8 cellular contexts compared by ENCODE assay signal in genomic region chr7:66099551-66100407, GRCh38. TPM values are rescaled to one million over a fixed set of nuclear protein-coding genes. Genes with fewer than 3 reads are reported as not detected.
DNase-seq lines count a peak whose midpoint lies in the region; ATAC-seq, FAIRE-seq and TF ChIP-seq lines count a peak whose summit lies in the region.

No MANE protein-coding gene starts in this region.

- H3K27me3 ChIP-seq in stomach smooth muscle (ENCODE audit: control insufficient read depth in 1 of 2, insufficient read depth in 2 of 2, low read length in 2 of 2) = no peaks in the 10 kb centered on the region

- WGBS in A549 (ENCODE audit: missing lambda C conversion rate) = under 1% methylated on average over 15 of the region's 15 CpGs

- no peak for TF ChIP-seq RAD21 in A549 (conservative IDR thresholded peaks at IDR 0.05 in 1 of 2, IDR thresholded peaks at IDR 0.05 in 1 of 2)

- no peak; a peak in 1 of 5 replicates for TF ChIP-seq EP300 in A549 (IDR thresholded peaks at IDR 0.05)

- H3K36me3 ChIP-seq in stomach smooth muscle (ENCODE audit: control insufficient read depth in 2 of 2, insufficient read depth in 2 of 2, low read length in 2 of 2) = no peaks in the 10 kb centered on the region

- peak overlapping the region; percentile 89 for H3K4me2 ChIP-seq in A549

- ATAC-seq in A549 (peak; percentile 94 to 95), GM18511 (IDR thresholded peaks at IDR 0.05; ENCODE audit: unreplicated experiment) (peak; percentile 84), HG03045 (IDR thresholded peaks at IDR 0.05; ENCODE audit: unreplicated experiment) (peak; percentile 60), memory B cell (ENCODE audit: low read depth) (peak; percentile 79)

- H3K9me3 ChIP-seq in A549 = no peaks in the 10 kb centered on the region
- no peaks in the 10 kb centered on the region for H3K9me3 ChIP-seq in stomach smooth muscle (ENCODE audit: control insufficient read depth in 2 of 2, low read length in 2 of 2)

- no peaks in the 10 kb centered on the region for H3K9me3 Mint-ChIP-seq in memory B cell

- peaks cover 10% of the 10 kb centered on the region for H3K4me1 Mint-ChIP-seq in memory B cell

- peak; percentile 31; the same call in 1 of the 2 replicates for TF ChIP-seq POLR2A in A549 (IDR thresholded peaks at IDR 0.05; ENCODE audit: low read length)

- H3K9ac ChIP-seq in stomach smooth muscle (ENCODE audit: low read length in 2 of 2) = peak overlapping the region; percentile 69

- H3K27ac Mint-ChIP-seq in memory B cell = peak overlapping the region; percentile 85

- H3K27ac ChIP-seq in A549 (peak overlapping the region; percentile 95 to 97), stomach smooth muscle (ENCODE audit: low read length) (peak overlapping the region; percentile 55)

- H3K4me1 ChIP-seq in A549 = peaks cover 19% of the 10 kb centered on the region
- H3K4me1 ChIP-seq in stomach smooth muscle (ENCODE audit: control insufficient read depth, insufficient read depth, low read length) = peaks cover 9% of the 10 kb centered on the region

- H3K36me3 Mint-ChIP-seq in memory B cell = no peaks in the 10 kb centered on the region

- POLR2A ChIA-PET in A549 (lab: Yijun Ruan, JAX) = interaction anchor here (0.7 to 1.3 kb wide), 2 partner anchors 15 to 69 kb away, joined by 3 to 8 read pairs; partner anchors contain the start of gene CRCP

- DNase-seq in A549 (ENCODE audit: low read depth in 1 of 2, low spot score in 1 of 2) (peak; percentile 54 to 92), NCI-H510A (lab: John Stamatoyannopoulos, UW) (peak; percentile 63), ecto neural progenitor cell (ENCODE audit: low spot score) (peak; percentile 68), memory B cell (ENCODE audit: low spot score in 2 of 2) (no peak)
- DNase-seq in activated CD4-positive, alpha-beta T cell treated with anti-CD3 and anti-CD28 coated beads for 48 hours = peak; percentile 40

- no peak for TF ChIP-seq CTCF in A549 (IDR thresholded peaks at IDR 0.05)

- no peaks in the 10 kb centered on the region for H3K27me3 Mint-ChIP-seq in memory B cell

- CTCF ChIA-PET in A549 (lab: Yijun Ruan, JAX) = no interaction called here

- no peak for FAIRE-seq in A549 (lab: Jason Lieb, UNC)

- peak overlapping the region; percentile 92 for H3K4me3 Mint-ChIP-seq in memory B cell

- H3K4me3 ChIP-seq in A549 = peak overlapping the region; percentile 45
- H3K4me3 ChIP-seq in stomach smooth muscle (ENCODE audit: low read length in 2 of 2) = peak overlapping the region; percentile 62 to 68

TF ChIP-seq in A549, 52 proteins besides CTCF, POLR2A, EP300 and RAD21 (continues in another document):
- TF ChIP-seq KDM5A (IDR thresholded peaks at IDR 0.05) (no peak), CHD4 (IDR thresholded peaks at IDR 0.05; ENCODE audit: borderline replicate concordance) (no peak), ATOH8 (CRISPR knock-in tag; IDR thresholded peaks at IDR 0.05; ENCODE audit: low read depth) (no peak), PBX3 (IDR thresholded peaks at IDR 0.05) (no peak; the same call in 1 of the 2 replicates), GATA3 (IDR thresholded peaks at IDR 0.05; ENCODE audit: borderline replicate concordance) (no peak), HOXB13 (CRISPR knock-in tag; IDR thresholded peaks at IDR 0.05; ENCODE audit: low read depth) (peak; percentile 46; the same call in 1 of the 2 replicates), HOXA7 (CRISPR knock-in tag; IDR thresholded peaks at IDR 0.05) (peak; percentile 61; the same call in 1 of the 2 replicates), FOXS1 (CRISPR knock-in tag; IDR thresholded peaks at IDR 0.05) (no peak), ZFP36 (IDR thresholded peaks at IDR 0.05; ENCODE audit: borderline replicate concordance, partially characterized antibody) (no peak), RFX5 (IDR thresholded peaks at IDR 0.05) (no peak), EHF (CRISPR knock-in tag; IDR thresholded peaks at IDR 0.05) (peak; percentile 81; the same call in 1 of the 2 replicates), MAX (IDR thresholded peaks at IDR 0.05) (peak; percentile 41; the same call in 1 of the 2 replicates), HEYL (CRISPR knock-in tag; IDR thresholded peaks at IDR 0.05) (no peak), EHMT2 (IDR thresholded peaks at IDR 0.05; ENCODE audit: low read depth) (no peak), HDAC2 (IDR thresholded peaks at IDR 0.05) (peak; percentile 54; the same call in 1 of the 2 replicates), SMC3 (IDR thresholded peaks at IDR 0.05) (peak; percentile 28; the same call in 1 of the 3 replicates), MAFK (IDR thresholded peaks at IDR 0.05; ENCODE audit: partially characterized antibody) (no peak), PHF8 (IDR thresholded peaks at IDR 0.05; ENCODE audit: borderline replicate concordance, low read depth) (no peak), ZNF302 (CRISPR knock-in tag; IDR thresholded peaks at IDR 0.05) (no peak), MAZ (IDR thresholded peaks at IDR 0.05; ENCODE audit: borderline replicate concordance, low read depth, low read length) (0 out of 2 replicates have a peak, but pooled peaks have one; percentile 29), POLR2AphosphoS2 (conservative IDR thresholded peaks at IDR 0.05; ENCODE audit: low read length) (no peak), HOXB5 (CRISPR knock-in tag; IDR thresholded peaks at IDR 0.05) (no peak), RCOR1 (IDR thresholded peaks at IDR 0.05; ENCODE audit: low read depth, low read length) (0 out of 2 replicates have a peak, but pooled peaks have one; percentile 48), USF2 (IDR thresholded peaks at IDR 0.05) (no peak), JUNB (IDR thresholded peaks at IDR 0.05) (no peak), FOSB (CRISPR knock-in tag; IDR thresholded peaks at IDR 0.05) (peak; percentile 43), BCL3 (IDR thresholded peaks at IDR 0.05) (no peak), HES2 (IDR thresholded peaks at IDR 0.05) (no peak)

RNA-seq across cellular contexts. Expression of gene CRCP, which starts 14.9 kb away (rescaled TPM):
- polyA plus RNA-seq in A549 (2011; rRNA removed) (26.4 and 33.1 TPM in 2 replicates), A549 (2017; fragmentation: RNase III; extraction: RNeasy Plus Mini Kit Qiagen cat#74134 plus additional on column Dnase treatment) (40.3 to 45.6 TPM (median 40.3 TPM) in 3 replicates)
- 19.7 and 25.0 TPM in 2 replicates for polyA plus RNA-seq in A549 (2012; cell fraction: cytosol; rRNA removed)
- 7.6 and 10.0 TPM in 2 replicates for polyA plus RNA-seq in A549 (2012; cell fraction: nucleus; rRNA removed)
- 27.7 and 33.2 TPM in 2 replicates for polyA minus RNA-seq in A549 (2011; rRNA and poly(A)+ RNA removed)

RNA-seq across cellular contexts. Expression of gene ASL, which starts 24.2 kb away (rescaled TPM):
- polyA plus RNA-seq in A549 (2011; rRNA removed) = 19.6 and 20.2 TPM in 2 replicates
- polyA plus RNA-seq in A549 (2012; cell fraction: cytosol; rRNA removed) = 25.3 and 31.8 TPM in 2 replicates
- 62.7 and 71.5 TPM in 2 replicates for polyA plus RNA-seq in A549 (2012; cell fraction: nucleus; rRNA removed)
- polyA plus RNA-seq in A549 (2017; fragmentation: RNase III; extraction: RNeasy Plus Mini Kit Qiagen cat#74134 plus additional on column Dnase treatment) = 21.1 to 26.5 TPM (median 23.4 TPM) in 3 replicates
- 21.6 and 22.2 TPM in 2 replicates for polyA minus RNA-seq in A549 (2011; rRNA and poly(A)+ RNA removed)

Comparison
In these comparisons a context has a peak if more than half of its experiments do, and no peak if none do; other contexts are left out.
1. DNase-seq: peak in A549 (2 of 2), NCI-H510A (single experiment), activated CD4-positive, alpha-beta T cell treated with anti-CD3 and anti-CD28 coated beads for 48 hours (single experiment) and ecto neural progenitor cell (single experiment); none in memory B cell (0 of 2).
2. Peak in every context shown above with its lines, with median percentiles within 50 percentile points of each other: ATAC-seq.